In the genomic region with DNA sequence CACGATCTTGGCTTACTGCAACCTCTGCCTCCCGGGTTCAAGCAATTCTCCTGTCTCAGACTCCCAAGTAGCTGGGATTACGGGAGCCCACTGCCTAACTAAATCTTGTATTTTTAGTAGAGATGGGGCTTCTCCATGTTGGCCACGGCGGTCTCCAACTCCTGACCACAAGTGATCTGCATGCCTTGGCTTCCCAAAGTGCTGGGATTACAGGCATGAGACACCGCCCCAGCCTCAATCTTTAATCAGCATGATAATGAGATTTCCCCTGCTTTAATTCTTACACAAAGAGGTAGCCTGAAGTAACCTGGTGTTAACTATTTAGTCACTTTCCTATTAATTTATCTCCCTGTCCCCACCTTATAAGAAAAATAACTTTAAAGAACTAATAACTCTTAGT, we compare ENCODE assay signal across 39 cellular contexts. TPM values are rescaled to one million over a fixed set of nuclear protein-coding genes. Genes with fewer than 3 reads are reported as not detected.
"Had no signal": no experiment of that assay in that cellular context is flagged by ENCODE, and none has a peak within 500 bp of the region (broad histone marks: within the 10 kb centered on the region; RNA-seq: fewer than 3 reads in every experiment).

No MANE protein-coding gene starts in this region.

- DNase-seq: activated CD4-positive, alpha-beta memory T cell treated with anti-CD3 and anti-CD28 coated beads for 36 hours; activated CD4-positive, alpha-beta T cell treated with anti-CD3 and anti-CD28 coated beads for 36 hours; activated CD4-positive, alpha-beta T cell treated with anti-CD3 and anti-CD28 coated beads, Interleukin-2, amount 10 ng/mL, durations not matched to agents 24 days and 14 days; activated CD4-positive, CD25-positive, alpha-beta regulatory T cell; activated CD4-positive, CD25-positive, alpha-beta regulatory T cell treated with anti-CD3 and anti-CD28 coated beads, Interleukin-2, amount 50 U/mL, for 72 hours; activated CD8-positive, alpha-beta memory T cell treated with anti-CD3 and anti-CD28 coated beads, Interleukin-2, amount 10 ng/mL, durations not matched to agents 7 days and 5 days; activated CD8-positive, alpha-beta memory T cell treated with anti-CD3 and anti-CD28 coated beads, Interleukin-2, amount 50 U/mL, for 4 hours; activated CD8-positive, alpha-beta T cell treated with anti-CD3 and anti-CD28 coated beads, Interleukin-2, amount 10 ng/mL, durations not matched to agents 7 days and 5 days; activated effector memory CD4-positive, alpha-beta T cell treated with anti-CD3 and anti-CD28 coated beads, Interleukin-2, amount 50 U/mL, for 16 hours; activated naive CD4-positive, alpha-beta T cell treated with anti-CD3 and anti-CD28 coated beads for 36 hours; activated naive CD8-positive, alpha-beta T cell treated with anti-CD3 and anti-CD28 coated beads for 36 hours; activated naive CD8-positive, alpha-beta T cell treated with anti-CD3 and anti-CD28 coated beads, Interleukin-2, amount 50 U/mL, for 24 hours; activated T-cell treated with anti-CD3 and anti-CD28 coated beads, Interleukin-2, amount 50 U/mL, for 1 hour; activated T-cell treated with anti-CD3 and anti-CD28 coated beads, Interleukin-2, amount 50 U/mL, for 48 hours; adrenal gland; amygdala; aorta; body of pancreas; central memory CD4-positive, alpha-beta T cell; cerebellar nuclear complex; dorsolateral prefrontal cortex; effector memory CD4-positive, alpha-beta T cell; endodermal cell; erythroblast; foreskin keratinocyte; gastrocnemius medialis; glutamatergic neuron; heart left ventricle; T-helper 17 cell; T1000; WERI-Rb-1 had no signal

- H3K27me3 ChIP-seq: adrenal gland, body of pancreas, dorsolateral prefrontal cortex, esophagus muscularis mucosa, foreskin keratinocyte, gastrocnemius medialis, heart left ventricle had no signal

- H3K27ac Mint-ChIP-seq: activated CD4-positive, alpha-beta memory T cell treated with anti-CD3 and anti-CD28 coated beads for 36 hours; activated CD4-positive, alpha-beta T cell treated with anti-CD3 and anti-CD28 coated beads for 36 hours; activated CD4-positive, alpha-beta T cell treated with anti-CD3 and anti-CD28 coated beads, Interleukin-2, amount 10 ng/mL, durations not matched to agents 24 days and 14 days; activated CD8-positive, alpha-beta memory T cell treated with anti-CD3 and anti-CD28 coated beads, Interleukin-2, amount 10 ng/mL, durations not matched to agents 7 days and 5 days; activated CD8-positive, alpha-beta T cell treated with anti-CD3 and anti-CD28 coated beads, Interleukin-2, amount 10 ng/mL, durations not matched to agents 7 days and 5 days; activated naive CD4-positive, alpha-beta T cell treated with anti-CD3 and anti-CD28 coated beads for 36 hours; activated naive CD4-positive, alpha-beta T cell treated with anti-CD3 and anti-CD28 coated beads, Interleukin-2, amount 50 U/mL, for 24 hours; activated naive CD8-positive, alpha-beta T cell treated with anti-CD3 and anti-CD28 coated beads for 36 hours; activated naive CD8-positive, alpha-beta T cell treated with anti-CD3 and anti-CD28 coated beads, Interleukin-2, amount 50 U/mL, for 24 hours; activated T-helper 1 cell treated with anti-CD3 and anti-CD28 coated beads, Interleukin-12 subunit alpha, Interleukin-12 subunit beta, Interleukin-2, Interleukin-4 antibody, amounts not matched to agents 30 ng/mL and 10 ng/mL and 1 ng/mL, durations not matched to agents 14 hours and 24 hours and 36 hours; activated T-helper 2 cell treated with anti-CD3 and anti-CD28 coated beads, Interferon-gamma antibody, Interleukin-2, Interleukin-4, amounts not matched to agents 10 μg/mL and 5 μg/mL and 100 μg/mL, durations not matched to agents 14 hours and 24 hours and 36 hours; dendritic cell treated with granulocyte-macrophage colony-stimulating factor and Interleukin-4, amounts not matched to agents 40 ng/mL and 50 ng/mL, for 4 days; endodermal cell; T-helper 17 cell; T-helper 2 cell treated with Interferon-gamma antibody and Interleukin-4, amounts not matched to agents 5 μg/mL and 100 μg/mL, for 36 hours had no signal

- H3K4me3 ChIP-seq: adrenal gland, body of pancreas, coronary artery, dorsolateral prefrontal cortex, esophagus muscularis mucosa, gastrocnemius medialis, heart left ventricle had no signal

- H3K36me3 Mint-ChIP-seq: activated CD4-positive, alpha-beta memory T cell treated with anti-CD3 and anti-CD28 coated beads for 36 hours; activated CD8-positive, alpha-beta memory T cell treated with anti-CD3 and anti-CD28 coated beads, Interleukin-2, amount 10 ng/mL, durations not matched to agents 7 days and 5 days; activated naive CD4-positive, alpha-beta T cell treated with anti-CD3 and anti-CD28 coated beads, Interleukin-2, amount 50 U/mL, for 24 hours; activated naive CD8-positive, alpha-beta T cell treated with anti-CD3 and anti-CD28 coated beads for 36 hours had no signal

- H3K9me3 Mint-ChIP-seq: activated CD4-positive, alpha-beta memory T cell treated with anti-CD3 and anti-CD28 coated beads for 36 hours; activated CD4-positive, alpha-beta T cell treated with anti-CD3 and anti-CD28 coated beads, Interleukin-2, amount 10 ng/mL, durations not matched to agents 24 days and 14 days; activated naive CD4-positive, alpha-beta T cell treated with anti-CD3 and anti-CD28 coated beads for 36 hours; activated naive CD4-positive, alpha-beta T cell treated with anti-CD3 and anti-CD28 coated beads, Interleukin-2, amount 50 U/mL, for 24 hours; activated naive CD8-positive, alpha-beta T cell treated with anti-CD3 and anti-CD28 coated beads for 36 hours; activated naive CD8-positive, alpha-beta T cell treated with anti-CD3 and anti-CD28 coated beads, Interleukin-2, amount 50 U/mL, for 24 hours; activated T-helper 1 cell treated with anti-CD3 and anti-CD28 coated beads, Interleukin-12 subunit alpha, Interleukin-12 subunit beta, Interleukin-2, Interleukin-4 antibody, amounts not matched to agents 30 ng/mL and 10 ng/mL and 1 ng/mL, durations not matched to agents 14 hours and 24 hours and 36 hours; activated T-helper 2 cell treated with anti-CD3 and anti-CD28 coated beads, Interferon-gamma antibody, Interleukin-2, Interleukin-4, amounts not matched to agents 10 μg/mL and 5 μg/mL and 100 μg/mL, durations not matched to agents 14 hours and 24 hours and 36 hours; dendritic cell treated with granulocyte-macrophage colony-stimulating factor and Interleukin-4, amounts not matched to agents 40 ng/mL and 50 ng/mL, for 4 days; T-helper 2 cell treated with Interferon-gamma antibody and Interleukin-4, amounts not matched to agents 5 μg/mL and 100 μg/mL, for 36 hours had no signal

- H3K36me3 ChIP-seq: adrenal gland, esophagus muscularis mucosa, gastrocnemius medialis, heart left ventricle, WERI-Rb-1 had no signal

- H3K27me3 Mint-ChIP-seq: activated CD4-positive, alpha-beta memory T cell treated with anti-CD3 and anti-CD28 coated beads for 36 hours; activated CD4-positive, alpha-beta T cell treated with anti-CD3 and anti-CD28 coated beads for 36 hours; activated CD4-positive, alpha-beta T cell treated with anti-CD3 and anti-CD28 coated beads, Interleukin-2, amount 10 ng/mL, durations not matched to agents 24 days and 14 days; activated CD8-positive, alpha-beta memory T cell treated with anti-CD3 and anti-CD28 coated beads, Interleukin-2, amount 10 ng/mL, durations not matched to agents 7 days and 5 days; activated naive CD4-positive, alpha-beta T cell treated with anti-CD3 and anti-CD28 coated beads, Interleukin-2, amount 50 U/mL, for 24 hours; activated naive CD8-positive, alpha-beta T cell treated with anti-CD3 and anti-CD28 coated beads for 36 hours; activated naive CD8-positive, alpha-beta T cell treated with anti-CD3 and anti-CD28 coated beads, Interleukin-2, amount 50 U/mL, for 24 hours; dendritic cell treated with granulocyte-macrophage colony-stimulating factor and Interleukin-4, amounts not matched to agents 40 ng/mL and 50 ng/mL, for 4 days; T-helper 17 cell had no signal

- H3K4me1 Mint-ChIP-seq: activated CD4-positive, alpha-beta T cell treated with anti-CD3 and anti-CD28 coated beads for 36 hours; activated CD4-positive, alpha-beta T cell treated with anti-CD3 and anti-CD28 coated beads, Interleukin-2, amount 10 ng/mL, durations not matched to agents 24 days and 14 days; activated CD8-positive, alpha-beta memory T cell treated with anti-CD3 and anti-CD28 coated beads, Interleukin-2, amount 10 ng/mL, durations not matched to agents 7 days and 5 days; activated naive CD4-positive, alpha-beta T cell treated with anti-CD3 and anti-CD28 coated beads, Interleukin-2, amount 50 U/mL, for 24 hours; activated naive CD8-positive, alpha-beta T cell treated with anti-CD3 and anti-CD28 coated beads for 36 hours; activated naive CD8-positive, alpha-beta T cell treated with anti-CD3 and anti-CD28 coated beads, Interleukin-2, amount 50 U/mL, for 24 hours; T-helper 17 cell had no signal

- H3K27ac ChIP-seq: adrenal gland, body of pancreas, coronary artery, dorsolateral prefrontal cortex, esophagus muscularis mucosa, foreskin keratinocyte, gastrocnemius medialis, heart left ventricle, WERI-Rb-1 had no signal

- H3K4me1 ChIP-seq: adrenal gland, body of pancreas, esophagus muscularis mucosa, foreskin keratinocyte had no signal

- H3K9me3 ChIP-seq: adrenal gland, body of pancreas, esophagus muscularis mucosa, gastrocnemius medialis, heart left ventricle had no signal

- ATAC-seq: activated CD4-positive, alpha-beta T cell treated with anti-CD3 and anti-CD28 coated beads for 36 hours; activated CD8-positive, alpha-beta memory T cell treated with anti-CD3 and anti-CD28 coated beads, Interleukin-2, amount 10 ng/mL, durations not matched to agents 7 days and 5 days; activated CD8-positive, alpha-beta T cell treated with anti-CD3 and anti-CD28 coated beads, Interleukin-2, amount 10 ng/mL, durations not matched to agents 7 days and 5 days; activated naive CD8-positive, alpha-beta T cell treated with anti-CD3 and anti-CD28 coated beads, Interleukin-2, amount 50 U/mL, for 24 hours; body of pancreas; foreskin keratinocyte; gastrocnemius medialis; heart left ventricle; T-helper 17 cell had no signal

- H3K4me3 Mint-ChIP-seq: activated CD4-positive, alpha-beta memory T cell treated with anti-CD3 and anti-CD28 coated beads for 36 hours; activated CD4-positive, alpha-beta T cell treated with anti-CD3 and anti-CD28 coated beads for 36 hours; activated CD4-positive, alpha-beta T cell treated with anti-CD3 and anti-CD28 coated beads, Interleukin-2, amount 10 ng/mL, durations not matched to agents 24 days and 14 days; activated CD8-positive, alpha-beta memory T cell treated with anti-CD3 and anti-CD28 coated beads, Interleukin-2, amount 10 ng/mL, durations not matched to agents 7 days and 5 days; activated CD8-positive, alpha-beta T cell treated with anti-CD3 and anti-CD28 coated beads, Interleukin-2, amount 10 ng/mL, durations not matched to agents 7 days and 5 days; activated naive CD4-positive, alpha-beta T cell treated with anti-CD3 and anti-CD28 coated beads for 36 hours; activated naive CD4-positive, alpha-beta T cell treated with anti-CD3 and anti-CD28 coated beads, Interleukin-2, amount 50 U/mL, for 24 hours; activated naive CD8-positive, alpha-beta T cell treated with anti-CD3 and anti-CD28 coated beads for 36 hours; activated naive CD8-positive, alpha-beta T cell treated with anti-CD3 and anti-CD28 coated beads, Interleukin-2, amount 50 U/mL, for 24 hours; activated T-helper 1 cell treated with anti-CD3 and anti-CD28 coated beads, Interleukin-12 subunit alpha, Interleukin-12 subunit beta, Interleukin-2, Interleukin-4 antibody, amounts not matched to agents 30 ng/mL and 10 ng/mL and 1 ng/mL, durations not matched to agents 14 hours and 24 hours and 36 hours; dendritic cell treated with granulocyte-macrophage colony-stimulating factor and Interleukin-4, amounts not matched to agents 40 ng/mL and 50 ng/mL, for 4 days; endodermal cell; T-helper 17 cell; T-helper 2 cell treated with Interferon-gamma antibody and Interleukin-4, amounts not matched to agents 5 μg/mL and 100 μg/mL, for 36 hours had no signal

RNA-seq across cellular contexts. Expression of a gene that starts 31.3 kb away (rescaled TPM):
- total RNA-seq: activated CD4-positive, alpha-beta memory T cell treated with anti-CD3 and anti-CD28 coated beads for 36 hours; activated CD4-positive, alpha-beta T cell treated with anti-CD3 and anti-CD28 coated beads for 36 hours; activated CD4-positive, alpha-beta T cell treated with anti-CD3 and anti-CD28 coated beads, Interleukin-2, amount 10 ng/mL, durations not matched to agents 24 days and 14 days; activated CD8-positive, alpha-beta memory T cell treated with anti-CD3 and anti-CD28 coated beads for 36 hours; activated CD8-positive, alpha-beta memory T cell treated with anti-CD3 and anti-CD28 coated beads, Interleukin-2, amount 10 ng/mL, durations not matched to agents 7 days and 5 days; activated CD8-positive, alpha-beta T cell treated with anti-CD3 and anti-CD28 coated beads, Interleukin-2, amount 10 ng/mL, durations not matched to agents 7 days and 5 days; activated naive CD4-positive, alpha-beta T cell treated with anti-CD3 and anti-CD28 coated beads for 36 hours; activated naive CD8-positive, alpha-beta T cell treated with anti-CD3 and anti-CD28 coated beads for 36 hours; activated T-helper 1 cell treated with anti-CD3 and anti-CD28 coated beads, Interleukin-12 subunit alpha, Interleukin-12 subunit beta, Interleukin-2, Interleukin-4 antibody, amounts not matched to agents 30 ng/mL and 10 ng/mL and 1 ng/mL, durations not matched to agents 14 hours and 24 hours and 36 hours; activated T-helper 2 cell treated with anti-CD3 and anti-CD28 coated beads, Interferon-gamma antibody, Interleukin-2, Interleukin-4, amounts not matched to agents 10 μg/mL and 5 μg/mL and 100 μg/mL, durations not matched to agents 14 hours and 24 hours and 36 hours; body of pancreas; esophagus muscularis mucosa; foreskin keratinocyte; T-helper 17 cell had no signal
- polyA plus RNA-seq: foreskin keratinocyte had no signal
